In the genomic region with DNA sequence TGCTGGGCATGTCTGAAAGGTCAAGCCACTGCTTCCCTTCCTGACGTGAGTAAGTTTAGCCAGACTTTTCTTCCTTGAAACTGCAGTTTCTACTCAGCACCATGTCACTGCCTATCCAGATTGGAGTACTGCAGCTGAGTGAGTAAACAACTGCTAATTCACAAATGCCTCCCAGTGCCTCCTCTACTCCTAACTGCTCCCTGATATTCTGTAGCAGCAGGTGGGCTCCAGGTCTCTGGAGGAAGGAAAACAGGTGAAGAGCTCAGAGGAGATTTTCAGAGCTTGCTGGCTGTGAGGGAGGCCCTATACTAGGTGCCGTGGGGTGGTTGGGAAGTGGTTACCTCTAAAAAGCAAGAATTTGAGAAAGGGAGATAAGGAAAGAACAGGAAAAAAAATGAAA, we compare ENCODE assay signal across 30 cellular contexts.
"Had no signal": no experiment of that assay in that cellular context is flagged by ENCODE, and none has a peak within 500 bp of the region (broad histone marks: within the 10 kb centered on the region; RNA-seq: fewer than 3 reads in every experiment).

No MANE protein-coding gene starts in this region.

- DNase-seq: activated B cell treated with CpG ODN at 0.5 μM for 24 hours; activated CD4-positive, alpha-beta T cell treated with anti-CD3 and anti-CD28 coated beads for 36 hours; activated CD4-positive, alpha-beta T cell treated with anti-CD3 and anti-CD28 coated beads, Interleukin-2, amount 50 U/mL, for 4 hours; activated CD8-positive, alpha-beta memory T cell treated with anti-CD3 and anti-CD28 coated beads for 24 hours; activated CD8-positive, alpha-beta memory T cell treated with anti-CD3 and anti-CD28 coated beads, Interleukin-2, amount 50 U/mL, for 4 hours; activated naive CD4-positive, alpha-beta T cell; activated naive CD8-positive, alpha-beta T cell treated with anti-CD3 and anti-CD28 coated beads, Interleukin-2, amount 10 ng/mL, durations not matched to agents 7 days and 5 days; activated T-cell treated with anti-CD3 and anti-CD28 coated beads, Interleukin-2, amount 50 U/mL, for 4 hours; amniotic stem cell; effector memory CD4-positive, alpha-beta T cell; glutamatergic neuron; islet precursor cell; left colon; mesendoderm; mucosa of descending colon; small intestine; stomach; T-helper 9 cell; transverse colon had no signal

- H3K36me3 Mint-ChIP-seq: activated naive CD8-positive, alpha-beta T cell treated with anti-CD3 and anti-CD28 coated beads, Interleukin-2, amount 10 ng/mL, durations not matched to agents 7 days and 5 days; neural progenitor cell; stimulated activated memory B cell treated with anti-CD40 and anti-IgM and Interleukin-4, amounts not matched to agents 10 μg/mL and 1 μg/mL and 100 μg/mL, for 72 hours had no signal

- H3K4me3 Mint-ChIP-seq: activated B cell treated with CpG ODN at 0.5 μM for 24 hours; activated CD4-positive, alpha-beta T cell treated with anti-CD3 and anti-CD28 coated beads for 36 hours; activated naive CD8-positive, alpha-beta T cell treated with anti-CD3 and anti-CD28 coated beads, Interleukin-2, amount 10 ng/mL, durations not matched to agents 7 days and 5 days; activated T-cell treated with anti-CD3 and anti-CD28 coated beads, Interleukin-2, amount 50 U/mL, for 4 hours; central memory CD8-positive, alpha-beta T cell; neural progenitor cell; stimulated activated memory B cell treated with anti-CD40 and anti-IgM and Interleukin-4, amounts not matched to agents 10 μg/mL and 1 μg/mL and 100 μg/mL, for 72 hours had no signal

- H3K27ac Mint-ChIP-seq: activated B cell treated with CpG ODN at 0.5 μM for 24 hours; activated CD4-positive, alpha-beta T cell treated with anti-CD3 and anti-CD28 coated beads for 36 hours; activated naive CD8-positive, alpha-beta T cell treated with anti-CD3 and anti-CD28 coated beads, Interleukin-2, amount 10 ng/mL, durations not matched to agents 7 days and 5 days; activated T-helper 2 cell treated with anti-CD3 and anti-CD28 coated beads, Interferon-gamma antibody, Interleukin-2, Interleukin-4, amounts not matched to agents 10 μg/mL and 5 μg/mL and 100 μg/mL, durations not matched to agents 14 hours and 24 hours and 36 hours; neural progenitor cell; stimulated activated memory B cell treated with anti-CD40 and anti-IgM and Interleukin-4, amounts not matched to agents 10 μg/mL and 1 μg/mL and 100 μg/mL, for 72 hours had no signal

- H3K27ac ChIP-seq: breast epithelium, hepatocyte, neural progenitor cell, stomach, transverse colon had no signal

- H3K9me3 Mint-ChIP-seq: activated B cell treated with CpG ODN at 0.5 μM for 24 hours; activated naive CD8-positive, alpha-beta T cell treated with anti-CD3 and anti-CD28 coated beads, Interleukin-2, amount 10 ng/mL, durations not matched to agents 7 days and 5 days; activated T-cell treated with anti-CD3 and anti-CD28 coated beads, Interleukin-2, amount 50 U/mL, for 4 hours; activated T-helper 2 cell treated with anti-CD3 and anti-CD28 coated beads, Interferon-gamma antibody, Interleukin-2, Interleukin-4, amounts not matched to agents 10 μg/mL and 5 μg/mL and 100 μg/mL, durations not matched to agents 14 hours and 24 hours and 36 hours; central memory CD8-positive, alpha-beta T cell; neural progenitor cell; stimulated activated memory B cell treated with anti-CD40 and anti-IgM and Interleukin-4, amounts not matched to agents 10 μg/mL and 1 μg/mL and 100 μg/mL, for 72 hours had no signal

- H3K27me3 ChIP-seq: breast epithelium, hepatocyte, neural progenitor cell, stomach, transverse colon had no signal

- H3K79me2 ChIP-seq: hepatocyte had no signal

- FAIRE-seq: colon, endothelial cell of umbilical vein, frontal cortex, small intestine, urothelium cell line had no signal

- H3K4me1 ChIP-seq: breast epithelium, transverse colon had no signal

- H2AFZ ChIP-seq: hepatocyte, neural progenitor cell had no signal

- H3K4me2 ChIP-seq: hepatocyte, neural progenitor cell had no signal

- ATAC-seq: activated CD4-positive, alpha-beta T cell treated with anti-CD3 and anti-CD28 coated beads for 36 hours; activated T-cell treated with anti-CD3 and anti-CD28 coated beads, Interleukin-2, amount 50 U/mL, for 4 hours; esophagus mucosa; left colon; mucosa of descending colon; stimulated activated memory B cell treated with anti-CD40 and anti-IgM and Interleukin-4, amounts not matched to agents 10 μg/mL and 1 μg/mL and 100 μg/mL, for 72 hours had no signal

- H3K9me3 ChIP-seq: breast epithelium, mucosa of descending colon, stomach, transverse colon had no signal

- H3K36me3 ChIP-seq: breast epithelium, neural progenitor cell, stomach, transverse colon had no signal

- H3K27me3 Mint-ChIP-seq: activated B cell treated with CpG ODN at 0.5 μM for 24 hours; activated CD4-positive, alpha-beta T cell treated with anti-CD3 and anti-CD28 coated beads for 36 hours; central memory CD8-positive, alpha-beta T cell had no signal

- H3K9ac ChIP-seq: neural progenitor cell had no signal

- H3K4me3 ChIP-seq: breast epithelium, hepatocyte, mucosa of descending colon, neural progenitor cell, stomach, transverse colon had no signal
